In the genomic region with DNA sequence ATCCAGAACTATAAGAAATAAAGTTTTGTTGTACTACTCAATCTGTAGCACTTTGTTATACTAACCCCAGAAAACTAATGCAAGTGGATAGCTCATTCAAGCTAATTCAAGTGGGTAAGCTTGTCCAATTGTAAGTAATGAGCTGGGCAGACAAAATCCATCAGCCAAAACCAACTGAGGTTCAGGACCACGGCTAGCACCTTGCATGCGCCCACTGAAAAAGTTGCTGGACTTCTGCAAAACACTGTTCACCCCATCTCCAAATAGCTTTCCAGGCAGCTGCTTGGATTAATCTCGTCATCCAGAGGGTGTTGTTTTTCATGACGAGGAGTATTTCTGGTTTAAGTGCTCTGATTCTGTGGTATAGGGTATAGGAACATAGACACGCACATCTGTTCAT, we compare ENCODE assay signal across 1 cellular context.
TF ChIP-seq lines count a peak whose summit lies in the region.

No MANE protein-coding gene starts in this region.

TF ChIP-seq in GM23338, 12 proteins besides CTCF, POLR2A, EP300 and RAD21 (continued from another document):
- TF ChIP-seq, protein P1, sequence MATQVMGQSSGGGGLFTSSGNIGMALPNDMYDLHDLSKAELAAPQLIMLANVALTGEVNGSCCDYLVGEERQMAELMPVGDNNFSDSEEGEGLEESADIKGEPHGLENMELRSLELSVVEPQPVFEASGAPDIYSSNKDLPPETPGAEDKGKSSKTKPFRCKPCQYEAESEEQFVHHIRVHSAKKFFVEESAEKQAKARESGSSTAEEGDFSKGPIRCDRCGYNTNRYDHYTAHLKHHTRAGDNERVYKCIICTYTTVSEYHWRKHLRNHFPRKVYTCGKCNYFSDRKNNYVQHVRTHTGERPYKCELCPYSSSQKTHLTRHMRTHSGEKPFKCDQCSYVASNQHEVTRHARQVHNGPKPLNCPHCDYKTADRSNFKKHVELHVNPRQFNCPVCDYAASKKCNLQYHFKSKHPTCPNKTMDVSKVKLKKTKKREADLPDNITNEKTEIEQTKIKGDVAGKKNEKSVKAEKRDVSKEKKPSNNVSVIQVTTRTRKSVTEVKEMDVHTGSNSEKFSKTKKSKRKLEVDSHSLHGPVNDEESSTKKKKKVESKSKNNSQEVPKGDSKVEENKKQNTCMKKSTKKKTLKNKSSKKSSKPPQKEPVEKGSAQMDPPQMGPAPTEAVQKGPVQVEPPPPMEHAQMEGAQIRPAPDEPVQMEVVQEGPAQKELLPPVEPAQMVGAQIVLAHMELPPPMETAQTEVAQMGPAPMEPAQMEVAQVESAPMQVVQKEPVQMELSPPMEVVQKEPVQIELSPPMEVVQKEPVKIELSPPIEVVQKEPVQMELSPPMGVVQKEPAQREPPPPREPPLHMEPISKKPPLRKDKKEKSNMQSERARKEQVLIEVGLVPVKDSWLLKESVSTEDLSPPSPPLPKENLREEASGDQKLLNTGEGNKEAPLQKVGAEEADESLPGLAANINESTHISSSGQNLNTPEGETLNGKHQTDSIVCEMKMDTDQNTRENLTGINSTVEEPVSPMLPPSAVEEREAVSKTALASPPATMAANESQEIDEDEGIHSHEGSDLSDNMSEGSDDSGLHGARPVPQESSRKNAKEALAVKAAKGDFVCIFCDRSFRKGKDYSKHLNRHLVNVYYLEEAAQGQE (IDR thresholded peaks at IDR 0.05; ENCODE audit: unreplicated experiment) = peak; percentile 84
